ENCODE assay signal across 19 cellular contexts in genomic region chr2:127076924-127077323, GRCh38. TPM values are rescaled to one million over a fixed set of nuclear protein-coding genes. Genes with fewer than 3 reads are reported as not detected.
DNase-seq lines count a peak whose midpoint lies in the region; ATAC-seq, FAIRE-seq and TF ChIP-seq lines count a peak whose summit lies in the region.
"Had no signal": no experiment of that assay in that cellular context is flagged by ENCODE, and none has a peak within 500 bp of the region (broad histone marks: within the 10 kb centered on the region; RNA-seq: fewer than 3 reads in every experiment).

No MANE protein-coding gene starts in this region.

- H3K79me1 ChIP-seq in neuronal stem cell (ENCODE audit: low read depth, low read length) = peaks cover 20% of the 10 kb centered on the region

- no peak overlapping the region for H4K91ac ChIP-seq in neuronal stem cell (ENCODE audit: low read depth, low read length, poor library complexity)

- H3K4me2 ChIP-seq in neuronal stem cell (ENCODE audit: insufficient read depth, low read length, poor library complexity, severe bottlenecking) = no peak overlapping the region

- peak overlapping the region; percentile 72 for H2BK120ac ChIP-seq in neuronal stem cell (ENCODE audit: low read depth, low read length)

- H2BK12ac ChIP-seq in neuronal stem cell (ENCODE audit: low read length) = peak overlapping the region; percentile 58

- peak overlapping the region; percentile 99 for H3K27ac Mint-ChIP-seq in CD4-positive, alpha-beta T cell
- H3K27ac Mint-ChIP-seq in T-helper 17 cell = peak overlapping the region; percentile 94
- peak overlapping the region; percentile 50 for H3K27ac Mint-ChIP-seq in endodermal cell

- H3K36me3 ChIP-seq in endodermal cell (ENCODE audit: control insufficient read depth, insufficient read depth, low read length) (no peaks in the 10 kb centered on the region), neuronal stem cell (replicated peaks in 1 of 2; ENCODE audit: control insufficient read depth in 2 of 2, insufficient read depth in 2 of 2, low read length in 2 of 2) (peaks cover 0 to 4% of the 10 kb centered on the region in 2 donors), H7 (replicated peaks; ENCODE audit: control insufficient read depth, insufficient read depth, low read length) (no peaks in the 10 kb centered on the region)
- H3K36me3 ChIP-seq: heart right ventricle, prostate gland, transverse colon had no signal

- H3K4me1 ChIP-seq in endodermal cell (ENCODE audit: control insufficient read depth, insufficient read depth, low read length) (no peaks in the 10 kb centered on the region), neuronal stem cell (ENCODE audit: control insufficient read depth in 2 of 2, insufficient read depth in 1 of 2, low read depth in 1 of 2, low read length in 2 of 2) (peaks cover 7 to 26% of the 10 kb centered on the region in 2 donors)

- no peak overlapping the region for H3K4ac ChIP-seq in neuronal stem cell (ENCODE audit: low read length)

- CTCF ChIA-PET in CD4-positive, alpha-beta T cell (lab: Charles Lee) = interaction anchor here (1.4 kb wide), 1 partner anchor 9 kb away, joined by 8 read pairs; no protein-coding TSS in a partner anchor

- H2BK5ac ChIP-seq in neuronal stem cell (ENCODE audit: low read length) = no peak overlapping the region

- POLR2A ChIA-PET in CD4-positive, alpha-beta T cell (lab: Charles Lee) = no interaction called here

- no peak overlapping the region for H2BK15ac ChIP-seq in neuronal stem cell (ENCODE audit: low read length)

- no peaks in the 10 kb centered on the region for H3K9me3 Mint-ChIP-seq in CD4-positive, alpha-beta T cell
- H3K9me3 Mint-ChIP-seq in endodermal cell = no peaks in the 10 kb centered on the region

- DNase-seq in CD4-positive, alpha-beta T cell = no peak
- DNase-seq in T-helper 17 cell (no peak), endodermal cell (no peak), neuronal stem cell (ENCODE audit: low spot score) (no peak), H7 (no peak), NCI-H1092 treated with DMSO at 0.1 percent for 48 hours (lab: John Stamatoyannopoulos, UW) (no peak), kidney glomerular epithelial cell (lab: John Stamatoyannopoulos, UW) (no peak), frontal cortex (ENCODE audit: low spot score in 2 of 2) (no peak)
- DNase-seq: activated CD8-positive, alpha-beta memory T cell treated with anti-CD3 and anti-CD28 coated beads, Interleukin-2, amount 50 U/mL, for 48 hours; cerebellar nuclear complex; heart right ventricle; left cardiac atrium; MM.1S; mucosa of descending colon; NCI-H2081; transverse colon had no signal

- 75 to 88% methylated on average over 5 to 11 of the region's 11 CpGs for WGBS in endodermal cell (ENCODE audit: insufficient coverage in 1 of 2, insufficient read length in 1 of 2), 2 experiments
- no CpG with 5 or more reads among the region's 11 CpGs for WGBS in neuronal stem cell (ENCODE audit: extremely low coverage in 2 of 2, insufficient read length in 2 of 2, insufficient replicate concordance in 1 of 2), 2 donors

- peak overlapping the region; percentile 64 for H3K27ac ChIP-seq in CD4-positive, alpha-beta T cell (ENCODE audit: low read depth, low read length)
- H3K27ac ChIP-seq in endodermal cell (ENCODE audit: low read depth, low read length) (no peak overlapping the region), neuronal stem cell (replicated peaks; ENCODE audit: low read length) (no peak overlapping the region)
- H3K27ac ChIP-seq: heart right ventricle, transverse colon, VCaP had no signal

- peaks cover 50% of the 10 kb centered on the region for H3K36me3 Mint-ChIP-seq in CD4-positive, alpha-beta T cell (ENCODE audit: low read depth)
- H3K36me3 Mint-ChIP-seq in T-helper 17 cell (ENCODE audit: low read depth) (peaks cover 3% of the 10 kb centered on the region), endodermal cell (ENCODE audit: low read depth) (no peaks in the 10 kb centered on the region)

- H2AK5ac ChIP-seq in neuronal stem cell (ENCODE audit: low read depth, low read length) = peak overlapping the region; percentile 75

- no peak overlapping the region for H2AFZ ChIP-seq in neuronal stem cell (ENCODE audit: low read length)

- no peaks in the 10 kb centered on the region for H3K9me3 ChIP-seq in CD4-positive, alpha-beta T cell (ENCODE audit: control insufficient read depth, low read length)
- H3K9me3 ChIP-seq in T-helper 17 cell (ENCODE audit: control insufficient read depth, low read length, poor library complexity, severe bottlenecking) (no peaks in the 10 kb centered on the region), endodermal cell (ENCODE audit: control insufficient read depth, low read length) (no peaks in the 10 kb centered on the region), neuronal stem cell (replicated peaks in 1 of 2; ENCODE audit: control insufficient read depth in 2 of 2, insufficient read depth in 1 of 2, low read depth in 1 of 2, low read length in 2 of 2) (no peaks in the 10 kb centered on the region)
- H3K9me3 ChIP-seq: heart right ventricle, mucosa of descending colon, prostate gland, transverse colon had no signal

- H3K4me3 Mint-ChIP-seq in CD4-positive, alpha-beta T cell = peak overlapping the region; percentile 30
- H3K4me3 Mint-ChIP-seq in T-helper 17 cell = peak overlapping the region; percentile 74
- no peak overlapping the region for H3K4me3 Mint-ChIP-seq in endodermal cell

- intact Hi-C loops in CD4-positive, alpha-beta T cell (cut with DNase I, micrococcal nuclease) = loop anchor here in 1 of 2 experiments (10.0 kb wide), 1 partner anchor 318 kb away; no protein-coding TSS in a partner anchor

- no peak for TF ChIP-seq CTCF in CD4-positive, alpha-beta T cell (IDR thresholded peaks at IDR 0.05)
- TF ChIP-seq CTCF in endodermal cell (conservative IDR thresholded peaks at IDR 0.05) = no peak

- no peak overlapping the region for H4K8ac ChIP-seq in neuronal stem cell (ENCODE audit: low read depth, low read length)

- H3K14ac ChIP-seq in neuronal stem cell (ENCODE audit: low read length) = peak overlapping the region; percentile 94

- no peaks in the 10 kb centered on the region for H3K27me3 ChIP-seq in CD4-positive, alpha-beta T cell (ENCODE audit: control insufficient read depth, insufficient read depth, low read length)
- no peaks in the 10 kb centered on the region for H3K27me3 ChIP-seq in endodermal cell (ENCODE audit: control insufficient read depth, insufficient read depth, low read length, poor library complexity, severe bottlenecking)
- H3K27me3 ChIP-seq in neuronal stem cell (ENCODE audit: control insufficient read depth in 3 of 3, insufficient read depth in 3 of 3, low read depth in 1 of 3, low read length in 3 of 3) = no peaks in the 10 kb centered on the region
- no peaks in the 10 kb centered on the region for H3K27me3 ChIP-seq in H7 (ENCODE audit: control insufficient read depth, insufficient read depth, low read length)
- H3K27me3 ChIP-seq: heart right ventricle, transverse colon had no signal

- no peak for ATAC-seq in CD4-positive, alpha-beta T cell (ENCODE audit: poor library complexity)
- ATAC-seq in T-helper 17 cell = no peak
- ATAC-seq: heart right ventricle, left cardiac atrium, mucosa of descending colon, Panc1 had no signal

- H3K27me3 Mint-ChIP-seq in CD4-positive, alpha-beta T cell = no peaks in the 10 kb centered on the region
- no peaks in the 10 kb centered on the region for H3K27me3 Mint-ChIP-seq in T-helper 17 cell
- no peaks in the 10 kb centered on the region for H3K27me3 Mint-ChIP-seq in endodermal cell (ENCODE audit: insufficient read depth)

- H3K23ac ChIP-seq in neuronal stem cell (ENCODE audit: low read depth, low read length, poor library complexity) = peak overlapping the region; percentile 65

- peak overlapping the region; percentile 57 for H3K18ac ChIP-seq in neuronal stem cell (ENCODE audit: low read length)

- H3K4me3 ChIP-seq in endodermal cell (ENCODE audit: low read length) = no peak overlapping the region
- no peak overlapping the region for H3K4me3 ChIP-seq in neuronal stem cell (ENCODE audit: low read length in 2 of 2)
- H3K4me3 ChIP-seq in H7 (ENCODE audit: insufficient read depth, low read depth, low read length) = no peak overlapping the region
- H3K4me3 ChIP-seq: heart right ventricle, mucosa of descending colon, prostate gland, transverse colon had no signal

- FAIRE-seq in frontal cortex (lab: Jason Lieb, UNC) = no peak

- no peak overlapping the region for H3K9ac ChIP-seq in endodermal cell (ENCODE audit: extremely low read depth, low read length, poor library complexity, severe bottlenecking)
- no peak overlapping the region for H3K9ac ChIP-seq in neuronal stem cell (ENCODE audit: low read depth, low read length, poor library complexity)

- peaks cover 65% of the 10 kb centered on the region for H3K4me1 Mint-ChIP-seq in CD4-positive, alpha-beta T cell (ENCODE audit: low read depth)
- peaks cover 51% of the 10 kb centered on the region for H3K4me1 Mint-ChIP-seq in T-helper 17 cell
- H3K4me1 Mint-ChIP-seq in endodermal cell = peaks cover 6% of the 10 kb centered on the region

RNA-seq across cellular contexts. Expression of gene BIN1, which starts 30.0 kb away (rescaled TPM):
- total RNA-seq in CD4-positive, alpha-beta T cell = 100 to 1,000 TPM in 1 of 2 experiments, 10 to 100 TPM in 1; 98.8 to 104 TPM
- 100 to 1,000 TPM; 132 to 133 TPM for total RNA-seq in T-helper 17 cell
- total RNA-seq in endodermal cell = 10 to 100 TPM; 41.7 to 45.9 TPM
- 51.8 TPM for polyA plus RNA-seq in endodermal cell (2013, experiment 1 of 2)
- 45.1 TPM for polyA plus RNA-seq in endodermal cell (2013, experiment 2 of 2)
- 58.5 TPM for polyA plus RNA-seq in neuronal stem cell (2013, experiment 1 of 2)
- polyA plus RNA-seq in neuronal stem cell (2013, experiment 2 of 2) = 59.1 TPM
- total RNA-seq in H7 (2014; rRNA removed; shearing (Covaris generic)) = 26.0 and 31.6 TPM in 2 replicates
- 57.5 TPM for total RNA-seq in frontal cortex
